In genomic region chr15:64153480-64154367, GRCh38 we compare ENCODE assay signal across 8 cellular contexts. TPM values are rescaled to one million over a fixed set of nuclear protein-coding genes. Genes with fewer than 3 reads are reported as not detected.
DNase-seq lines count a peak whose midpoint lies in the region; ATAC-seq and TF ChIP-seq lines count a peak whose summit lies in the region.

No MANE protein-coding gene starts in this region.

- peak overlapping the region; percentile 62 for H3K4me3 Mint-ChIP-seq in activated naive CD8-positive, alpha-beta T cell treated with anti-CD3 and anti-CD28 coated beads, Interleukin-2, amount 50 U/mL, for 24 hours

- no peaks in the 10 kb centered on the region for H3K9me3 Mint-ChIP-seq in activated naive CD8-positive, alpha-beta T cell treated with anti-CD3 and anti-CD28 coated beads, Interleukin-2, amount 50 U/mL, for 24 hours

- peak; percentile 58 for DNase-seq in NCI-H1417 treated with DMSO at 0.1 percent for 48 hours (lab: John Stamatoyannopoulos, UW)
- DNase-seq in SW 1271 (lab: John Stamatoyannopoulos, UW), result peak; percentile 72 to 87
- DNase-seq in activated naive CD8-positive, alpha-beta T cell treated with anti-CD3 and anti-CD28 coated beads, Interleukin-2, amount 50 U/mL, for 24 hours, result peak; percentile 96
- DNase-seq in left ventricle myocardium superior, result peak; percentile 94
- DNase-seq in pulmonary artery endothelial cell (ENCODE audit: low read depth, low spot score), result peak; percentile 56
- peak; percentile 94 to 96 for DNase-seq in aorta

- H3K36me3 ChIP-seq in aorta (ENCODE audit: control insufficient read depth in 1 of 2, insufficient read depth in 2 of 2, low read length in 1 of 2), result peaks cover 6 to 18% of the 10 kb centered on the region in 2 donors

- no peaks in the 10 kb centered on the region for H3K4me1 ChIP-seq in aorta (ENCODE audit: control insufficient read depth in 1 of 2, insufficient read depth in 2 of 2, low read length in 2 of 2)

- H3K27ac Mint-ChIP-seq in activated naive CD8-positive, alpha-beta T cell treated with anti-CD3 and anti-CD28 coated beads, Interleukin-2, amount 50 U/mL, for 24 hours, result peak overlapping the region; percentile 72

- no peaks in the 10 kb centered on the region for H3K9me3 ChIP-seq in aorta (ENCODE audit: control insufficient read depth, low read length)

- H3K4me1 Mint-ChIP-seq in activated naive CD8-positive, alpha-beta T cell treated with anti-CD3 and anti-CD28 coated beads, Interleukin-2, amount 50 U/mL, for 24 hours, result peaks cover 38% of the 10 kb centered on the region

- ATAC-seq in HG02798 (IDR thresholded peaks at IDR 0.05; ENCODE audit: poor library complexity, unreplicated experiment) (peak; percentile 66), left ventricle myocardium superior (peak; percentile 80), aorta (ENCODE audit: low FRiP score) (peak; percentile 92)
- peak; percentile 86 for ATAC-seq in activated naive CD8-positive, alpha-beta T cell treated with anti-CD3 and anti-CD28 coated beads, Interleukin-2, amount 50 U/mL, for 24 hours

- H3K27me3 ChIP-seq in aorta (ENCODE audit: control insufficient read depth in 1 of 2, insufficient read depth in 2 of 2, low read length in 1 of 2), result no peaks in the 10 kb centered on the region

- H3K4me3 ChIP-seq in GM12875 (ENCODE audit: low read depth, low read length) (peak overlapping the region; percentile 97), aorta (ENCODE audit: low read length in 2 of 2) (no peak overlapping the region)

- peak; percentile 100 for TF ChIP-seq CTCF in GM12875 (IDR thresholded peaks at IDR 0.05; ENCODE audit: borderline replicate concordance, insufficient read depth, low read depth, low read length)

- peaks cover 3% of the 10 kb centered on the region for H3K27me3 Mint-ChIP-seq in activated naive CD8-positive, alpha-beta T cell treated with anti-CD3 and anti-CD28 coated beads, Interleukin-2, amount 50 U/mL, for 24 hours

- 17 to 18% methylated on average over 12 of the region's 12 CpGs for WGBS in aorta, 2 donors

- H3K36me3 Mint-ChIP-seq in activated naive CD8-positive, alpha-beta T cell treated with anti-CD3 and anti-CD28 coated beads, Interleukin-2, amount 50 U/mL, for 24 hours (ENCODE audit: low read depth), result peaks cover 21% of the 10 kb centered on the region

- intact Hi-C loops in left ventricle myocardium superior (cut with micrococcal nuclease) (loop anchor here (5.0 kb wide), 1 partner anchor 56 kb away; the partner anchor contains the start of gene SNX1), aorta (cut with DNase I) (no loop called here)

- H3K27ac ChIP-seq in aorta (ENCODE audit: low read depth in 1 of 2, low read length in 2 of 2), result no peak overlapping the region

RNA-seq across cellular contexts. Expression of gene SNX22, which starts 2.2 kb away (rescaled TPM):
- total RNA-seq in left ventricle myocardium superior (5.6 TPM), pulmonary artery endothelial cell (1.3 and 3.6 TPM in 2 replicates), aorta (under 1 TPM; 0.36 to 0.39 TPM)
- under 1 TPM; 0.38 to 0.90 TPM for polyA plus RNA-seq in aorta

RNA-seq across cellular contexts. Expression of gene PPIB, which starts 9.1 kb away (rescaled TPM):
- total RNA-seq in left ventricle myocardium superior (106 TPM), pulmonary artery endothelial cell (928 and 1,026 TPM in 2 replicates), aorta (100 to 1,000 TPM; 362 to 395 TPM)
- polyA plus RNA-seq in aorta, result 100 to 1,000 TPM; 293 to 699 TPM

RNA-seq across cellular contexts. Expression of gene SNX1, which starts 57.9 kb away (rescaled TPM):
- 89.7 TPM for total RNA-seq in left ventricle myocardium superior
- 48.5 and 71.7 TPM in 2 replicates for total RNA-seq in pulmonary artery endothelial cell
- total RNA-seq in aorta, result 100 to 1,000 TPM; 122 to 153 TPM
- polyA plus RNA-seq in aorta, result 10 to 100 TPM; 54.6 to 57.7 TPM
